In genomic region chr22:50456466-50457234, GRCh38 we compare ENCODE assay signal across 2 cellular contexts.
TF ChIP-seq lines count a peak whose summit lies in the region.

No MANE protein-coding gene starts in this region.

TF ChIP-seq in A549, 52 proteins besides CTCF, POLR2A, EP300 and RAD21:
- no peak for TF ChIP-seq ELK1 (IDR thresholded peaks at IDR 0.05; ENCODE audit: low read depth, low read length)
- no peak for TF ChIP-seq USF2 (IDR thresholded peaks at IDR 0.05)
- TF ChIP-seq MYC (IDR thresholded peaks at IDR 0.05; ENCODE audit: borderline replicate concordance, low read length), result no peak
- TF ChIP-seq, protein P1, sequence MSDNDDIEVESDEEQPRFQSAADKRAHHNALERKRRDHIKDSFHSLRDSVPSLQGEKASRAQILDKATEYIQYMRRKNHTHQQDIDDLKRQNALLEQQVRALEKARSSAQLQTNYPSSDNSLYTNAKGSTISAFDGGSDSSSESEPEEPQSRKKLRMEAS (IDR thresholded peaks at IDR 0.05), result no peak
- TF ChIP-seq MAFK (IDR thresholded peaks at IDR 0.05; ENCODE audit: partially characterized antibody), result no peak
- no peak for TF ChIP-seq SREBF2 (IDR thresholded peaks at IDR 0.05)
- no peak for TF ChIP-seq ESRRA (IDR thresholded peaks at IDR 0.05; ENCODE audit: borderline replicate concordance, low read length)
- no peak for TF ChIP-seq CBX2 (IDR thresholded peaks at IDR 0.05; ENCODE audit: borderline replicate concordance, low read depth)
- no peak for TF ChIP-seq KDM1A (IDR thresholded peaks at IDR 0.05; ENCODE audit: low read depth)
- no peak for TF ChIP-seq JUN (IDR thresholded peaks at IDR 0.05)
- no peak for TF ChIP-seq SMC3 (IDR thresholded peaks at IDR 0.05)
- TF ChIP-seq, protein P2, sequence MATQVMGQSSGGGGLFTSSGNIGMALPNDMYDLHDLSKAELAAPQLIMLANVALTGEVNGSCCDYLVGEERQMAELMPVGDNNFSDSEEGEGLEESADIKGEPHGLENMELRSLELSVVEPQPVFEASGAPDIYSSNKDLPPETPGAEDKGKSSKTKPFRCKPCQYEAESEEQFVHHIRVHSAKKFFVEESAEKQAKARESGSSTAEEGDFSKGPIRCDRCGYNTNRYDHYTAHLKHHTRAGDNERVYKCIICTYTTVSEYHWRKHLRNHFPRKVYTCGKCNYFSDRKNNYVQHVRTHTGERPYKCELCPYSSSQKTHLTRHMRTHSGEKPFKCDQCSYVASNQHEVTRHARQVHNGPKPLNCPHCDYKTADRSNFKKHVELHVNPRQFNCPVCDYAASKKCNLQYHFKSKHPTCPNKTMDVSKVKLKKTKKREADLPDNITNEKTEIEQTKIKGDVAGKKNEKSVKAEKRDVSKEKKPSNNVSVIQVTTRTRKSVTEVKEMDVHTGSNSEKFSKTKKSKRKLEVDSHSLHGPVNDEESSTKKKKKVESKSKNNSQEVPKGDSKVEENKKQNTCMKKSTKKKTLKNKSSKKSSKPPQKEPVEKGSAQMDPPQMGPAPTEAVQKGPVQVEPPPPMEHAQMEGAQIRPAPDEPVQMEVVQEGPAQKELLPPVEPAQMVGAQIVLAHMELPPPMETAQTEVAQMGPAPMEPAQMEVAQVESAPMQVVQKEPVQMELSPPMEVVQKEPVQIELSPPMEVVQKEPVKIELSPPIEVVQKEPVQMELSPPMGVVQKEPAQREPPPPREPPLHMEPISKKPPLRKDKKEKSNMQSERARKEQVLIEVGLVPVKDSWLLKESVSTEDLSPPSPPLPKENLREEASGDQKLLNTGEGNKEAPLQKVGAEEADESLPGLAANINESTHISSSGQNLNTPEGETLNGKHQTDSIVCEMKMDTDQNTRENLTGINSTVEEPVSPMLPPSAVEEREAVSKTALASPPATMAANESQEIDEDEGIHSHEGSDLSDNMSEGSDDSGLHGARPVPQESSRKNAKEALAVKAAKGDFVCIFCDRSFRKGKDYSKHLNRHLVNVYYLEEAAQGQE (IDR thresholded peaks at IDR 0.05), result no peak
- TF ChIP-seq ZNF302 (CRISPR knock-in tag; IDR thresholded peaks at IDR 0.05), result no peak
- TF ChIP-seq HOXB5 (CRISPR knock-in tag; IDR thresholded peaks at IDR 0.05), result no peak
- no peak for TF ChIP-seq HEYL (CRISPR knock-in tag; IDR thresholded peaks at IDR 0.05)

TF ChIP-seq in endothelial cell of umbilical vein, 7 proteins besides CTCF, POLR2A, EP300 and RAD21:
- no peak for TF ChIP-seq MYC (IDR thresholded peaks at IDR 0.05; ENCODE audit: low read depth, low read length)
- TF ChIP-seq POLR2AphosphoS5 (IDR thresholded peaks at IDR 0.05; ENCODE audit: insufficient read depth, low read depth, low read length), result no peak
- no peak for TF ChIP-seq FOS (IDR thresholded peaks at IDR 0.05; ENCODE audit: borderline replicate concordance, insufficient read depth, low read length)
- TF ChIP-seq JUN (IDR thresholded peaks at IDR 0.05; ENCODE audit: borderline replicate concordance, insufficient read depth, insufficient read length, low read depth), result no peak
- TF ChIP-seq GATA2 (IDR thresholded peaks at IDR 0.05; ENCODE audit: insufficient read depth, insufficient read length, low read depth, low read length), result no peak
- TF ChIP-seq EZH2 (IDR thresholded peaks at IDR 0.05; ENCODE audit: borderline replicate concordance, low read depth, low read length, severe bottlenecking), result no peak
- TF ChIP-seq, protein P1 (IDR thresholded peaks at IDR 0.05; ENCODE audit: insufficient read depth, insufficient read length), result no peak
TF ChIP-seq in endothelial cell of umbilical vein: peak in this region for 0.
